In genomic region chr13:98584668-98585397, GRCh38 we compare ENCODE assay signal across 19 cellular contexts. TPM values are rescaled to one million over a fixed set of nuclear protein-coding genes. Genes with fewer than 3 reads are reported as not detected.
DNase-seq lines count a peak whose midpoint lies in the region; ATAC-seq, FAIRE-seq and TF ChIP-seq lines count a peak whose summit lies in the region.
"Had no signal": no experiment of that assay in that cellular context is flagged by ENCODE, and none has a peak within 500 bp of the region (broad histone marks: within the 10 kb centered on the region; RNA-seq: fewer than 3 reads in every experiment).

No MANE protein-coding gene starts in this region.

- H3K9ac ChIP-seq in SK-N-SH, result no peak overlapping the region
- peak overlapping the region; percentile 30 for H3K9ac ChIP-seq in keratinocyte (ENCODE audit: control insufficient read depth, extremely low read depth, insufficient read depth, low read length)

- DNase-seq in SK-N-SH (no peak), keratinocyte (ENCODE audit: low read depth, low spot score) (no peak), type B pancreatic cell (ENCODE audit: extremely low spot score, unreplicated experiment) (no peak), EL (no peak), dermis blood vessel endothelial cell (no peak)
- DNase-seq: activated B cell treated with CpG ODN at 0.5 μM for 24 hours; activated CD8-positive, alpha-beta memory T cell treated with anti-CD3 and anti-CD28 coated beads for 24 hours; NCI-H1417; pancreas; RPMI8226 had no signal

- H3K9me2 ChIP-seq in SK-N-SH, result no peaks in the 10 kb centered on the region

- TF ChIP-seq CTCF in SK-N-SH (IDR thresholded peaks at IDR 0.05) (no peak), brain (conservative IDR thresholded peaks at IDR 0.05) (no peak), keratinocyte (optimal IDR thresholded peaks at IDR 0.05 in 1 of 3, IDR thresholded peaks at IDR 0.05 in 1 of 3, conservative IDR thresholded peaks at IDR 0.05 in 1 of 3; ENCODE audit: extremely low read depth in 1 of 3, insufficient read depth in 2 of 3, low read length in 3 of 3) (no peak), type B pancreatic cell (conservative IDR thresholded peaks at IDR 0.05) (no peak)

- H4K20me1 ChIP-seq in SK-N-SH (ENCODE audit: insufficient read depth) (no peaks in the 10 kb centered on the region), keratinocyte (ENCODE audit: control insufficient read depth, extremely low read depth, insufficient read depth, low read length) (no peaks in the 10 kb centered on the region)

- H2AFZ ChIP-seq in SK-N-SH (ENCODE audit: low read depth), result no peak overlapping the region
- H2AFZ ChIP-seq in keratinocyte (ENCODE audit: control insufficient read depth, low read length), result peak overlapping the region; percentile 60

- H3K27ac Mint-ChIP-seq in brain (peak overlapping the region in 3 of 5 experiments; percentile 32 to 95 (median 65)), type B pancreatic cell (peak overlapping the region; percentile 99)
- H3K27ac Mint-ChIP-seq: activated B cell treated with CpG ODN at 0.5 μM for 24 hours; activated T-helper 2 cell treated with anti-CD3 and anti-CD28 coated beads, Interferon-gamma antibody, Interleukin-2, Interleukin-4, amounts not matched to agents 10 μg/mL and 5 μg/mL and 100 μg/mL, durations not matched to agents 14 hours and 24 hours and 36 hours had no signal

- H3K9me3 ChIP-seq in SK-N-SH (no peaks in the 10 kb centered on the region), keratinocyte (ENCODE audit: control insufficient read depth, low read depth, low read length) (no peaks in the 10 kb centered on the region)
- H3K9me3 ChIP-seq: adrenal gland, gastroesophageal sphincter, pancreas had no signal

- H3K4me1 Mint-ChIP-seq in brain (peaks cover 64% of the 10 kb centered on the region), type B pancreatic cell (ENCODE audit: unreplicated experiment) (peaks cover 50% of the 10 kb centered on the region)
- H3K4me1 Mint-ChIP-seq: activated B cell treated with CpG ODN at 0.5 μM for 24 hours had no signal

- POLR2A ChIA-PET in SK-N-SH (lab: Yijun Ruan, JAX), result no interaction called here

- ATAC-seq in SK-N-SH treated with all-trans-retinoic acid at 6 μM for 48 hours (peak; percentile 14; the same call in 1 of the 3 replicates), GM19351 (IDR thresholded peaks at IDR 0.05; ENCODE audit: unreplicated experiment) (no peak)
- ATAC-seq: gastroesophageal sphincter had no signal

- H3K4me3 Mint-ChIP-seq in brain (peak overlapping the region in 2 of 5 experiments; percentile 28 to 52), type B pancreatic cell (no peak overlapping the region)
- H3K4me3 Mint-ChIP-seq: activated B cell treated with CpG ODN at 0.5 μM for 24 hours, CD14-positive monocyte had no signal

- H3K36me3 Mint-ChIP-seq in brain (peaks cover 2% of the 10 kb centered on the region), type B pancreatic cell (no peaks in the 10 kb centered on the region)

- CTCF ChIA-PET in SK-N-SH (lab: Yijun Ruan, JAX), result interaction anchor here (0.6 to 1.5 kb wide), 6 partner anchors 10 to 139 kb away, joined by 3 to 5 read pairs (median 4); no protein-coding TSS in a partner anchor

- H3K79me2 ChIP-seq in SK-N-SH (ENCODE audit: insufficient read depth) (no peaks in the 10 kb centered on the region), keratinocyte (ENCODE audit: control insufficient read depth, insufficient read depth, low read length) (no peaks in the 10 kb centered on the region)

- H3K4me2 ChIP-seq in SK-N-SH (no peak overlapping the region), keratinocyte (ENCODE audit: control insufficient read depth, extremely low read depth, insufficient read depth, low read depth, low read length) (peak overlapping the region; percentile 31)

- no peaks in the 10 kb centered on the region for H3K9me1 ChIP-seq in keratinocyte (ENCODE audit: control insufficient read depth, extremely low read depth, insufficient read depth, low read length)

- H3K4me3 ChIP-seq in SK-N-SH (ENCODE audit: low read depth in 2 of 2, low read length in 1 of 2) (no peak overlapping the region), keratinocyte (ENCODE audit: control insufficient read depth in 2 of 3, extremely low read depth in 1 of 3, insufficient read depth in 2 of 3, low read depth in 1 of 3, low read length in 3 of 3) (no peak overlapping the region)
- H3K4me3 ChIP-seq: adrenal gland, gastroesophageal sphincter, pancreas had no signal

- peaks cover 9 to 16% of the 10 kb centered on the region in 2 experiments; a peak in 3 of 4 replicates for H3K4me1 ChIP-seq in SK-N-SH (ENCODE audit: control insufficient read depth in 1 of 2, insufficient read depth in 2 of 2, low read depth in 1 of 2, low read length in 1 of 2)
- H3K4me1 ChIP-seq in keratinocyte (ENCODE audit: control insufficient read depth, extremely low read depth, insufficient read depth, low read length), result peaks cover 42% of the 10 kb centered on the region

- FAIRE-seq in keratinocyte (lab: Jason Lieb, UNC), result peak; percentile 68
- FAIRE-seq: endometrium, HTR-8/SVneo, pancreas had no signal

- peaks cover 9% of the 10 kb centered on the region for H3F3A ChIP-seq in SK-N-SH (replicated peaks; ENCODE audit: insufficient read depth)

- 80% methylated on average over 3 of the region's 4 CpGs for WGBS in SK-N-SH (ENCODE audit: low lambda C conversion rate)

- no peak for TF ChIP-seq EP300 in SK-N-SH (IDR thresholded peaks at IDR 0.05; ENCODE audit: borderline replicate concordance in 1 of 2, low read depth in 1 of 2, low read length in 1 of 2)

- dilution Hi-C loops in keratinocyte (cut with MboI; ENCODE audit: extremely low pct_ligation_motif_present, low sequenced_read_pairs), result no loop called here

- H3K27me3 Mint-ChIP-seq in brain (peaks cover 2% of the 10 kb centered on the region), type B pancreatic cell (no peaks in the 10 kb centered on the region)
- H3K27me3 Mint-ChIP-seq: activated B cell treated with CpG ODN at 0.5 μM for 24 hours had no signal

- TF ChIP-seq RAD21 in SK-N-SH (IDR thresholded peaks at IDR 0.05; ENCODE audit: low read length), result no peak

- H3K36me3 ChIP-seq in SK-N-SH (replicated peaks in 1 of 2; ENCODE audit: control insufficient read depth in 1 of 2, insufficient read depth in 2 of 2, low read length in 1 of 2) (no peaks in the 10 kb centered on the region), keratinocyte (ENCODE audit: control insufficient read depth in 2 of 2, extremely low read depth in 1 of 2, insufficient read depth in 2 of 2, low read length in 2 of 2) (no peaks in the 10 kb centered on the region)
- H3K36me3 ChIP-seq: adrenal gland, gastroesophageal sphincter, pancreas had no signal

- H3K27me3 ChIP-seq in SK-N-SH (ENCODE audit: insufficient read depth), result no peaks in the 10 kb centered on the region
- no peaks in the 10 kb centered on the region for H3K27me3 ChIP-seq in keratinocyte (ENCODE audit: control insufficient read depth, extremely low read depth, insufficient read depth, low read length)
- H3K27me3 ChIP-seq: adrenal gland, gastroesophageal sphincter, pancreas had no signal

- no peak overlapping the region for H3K27ac ChIP-seq in SK-N-SH (ENCODE audit: low read depth in 2 of 2, low read length in 1 of 2)
- H3K27ac ChIP-seq in keratinocyte (ENCODE audit: control insufficient read depth, insufficient read depth, low read length), result peak overlapping the region; percentile 55
- H3K27ac ChIP-seq: gastroesophageal sphincter, pancreas had no signal

- peaks cover under 1 to 8% (median 5%) of the 10 kb centered on the region in 5 experiments for H3K9me3 Mint-ChIP-seq in brain
- H3K9me3 Mint-ChIP-seq in type B pancreatic cell, result peaks cover 3% of the 10 kb centered on the region
- H3K9me3 Mint-ChIP-seq: activated B cell treated with CpG ODN at 0.5 μM for 24 hours had no signal

TF ChIP-seq in SK-N-SH treated with all-trans-retinoic acid at 6 μM for 48 hours, 23 proteins besides CTCF, POLR2A, EP300 and RAD21 (continues in another document):
- no peak for TF ChIP-seq ZFP3 (CRISPR knock-in tag; IDR thresholded peaks at IDR 0.05)
- no peak for TF ChIP-seq TOX (CRISPR knock-in tag; IDR thresholded peaks at IDR 0.05; ENCODE audit: borderline replicate concordance)

TF ChIP-seq in SK-N-SH, 30 proteins besides CTCF, POLR2A, EP300 and RAD21 (continues in another document):
- no peak for TF ChIP-seq NFIC (IDR thresholded peaks at IDR 0.05; ENCODE audit: borderline replicate concordance)
- no peak for TF ChIP-seq FOSL2 (IDR thresholded peaks at IDR 0.05; ENCODE audit: borderline replicate concordance, low read depth)
- TF ChIP-seq MEF2A (IDR thresholded peaks at IDR 0.05; ENCODE audit: borderline replicate concordance, low read depth), result no peak
- no peak for TF ChIP-seq ELF1 (IDR thresholded peaks at IDR 0.05)
- TF ChIP-seq PBX3 (IDR thresholded peaks at IDR 0.05), result no peak
- TF ChIP-seq MXI1 (IDR thresholded peaks at IDR 0.05; ENCODE audit: low read depth, low read length), result no peak
- no peak for TF ChIP-seq FOXM1 (IDR thresholded peaks at IDR 0.05; ENCODE audit: low read depth)
- no peak for TF ChIP-seq CHD2 (IDR thresholded peaks at IDR 0.05; ENCODE audit: low read length, partially characterized antibody)
- no peak for TF ChIP-seq YY1 (IDR thresholded peaks at IDR 0.05; ENCODE audit: low read depth)

RNA-seq across cellular contexts. Expression of gene STK24, which starts 7.9 kb away (rescaled TPM):
- polyA plus RNA-seq in SK-N-SH (2012; rRNA removed), result 17.1 and 30.5 TPM in 2 replicates
- polyA plus RNA-seq in SK-N-SH (2012; cell fraction: cytosol; rRNA removed), result 37.7 and 54.1 TPM in 2 replicates
- 25.0 and 27.8 TPM in 2 replicates for polyA plus RNA-seq in SK-N-SH (2012; cell fraction: nucleus; rRNA removed)
- polyA plus RNA-seq in brain (ENCODE audit: insufficient read depth, low read depth, low replicate concordance), result 119 TPM
- polyA plus RNA-seq in keratinocyte, result 39.4 to 119 TPM (median 81.6 TPM) in 3 replicates
- polyA plus RNA-seq in keratinocyte (2011; ENCODE audit: low read depth), result 640 TPM
- 89.3 and 151 TPM in 2 replicates for polyA plus RNA-seq in keratinocyte (2011; cell fraction: cytosol; rRNA removed)
- 67.3 and 81.6 TPM in 2 replicates for polyA plus RNA-seq in keratinocyte (2011; cell fraction: nucleus; rRNA removed)
- polyA plus RNA-seq in keratinocyte (2012; ENCODE audit: low replicate concordance), result 113 and 203 TPM in 2 replicates
- 32.9 to 61.3 TPM (median 61.3 TPM) in 3 replicates for polyA minus RNA-seq in keratinocyte
- 32.8 TPM for polyA minus RNA-seq in keratinocyte (2011; cell fraction: cytosol; rRNA and poly(A)+ RNA removed)
- polyA minus RNA-seq in keratinocyte (2011; cell fraction: nucleus; rRNA and poly(A)+ RNA removed), result 22.1 and 45.6 TPM in 2 replicates
- 121 and 180 TPM in 2 replicates for total RNA-seq in type B pancreatic cell (ENCODE audit: low replicate concordance)
- total RNA-seq in dermis blood vessel endothelial cell, result 40.8 and 69.6 TPM in 2 replicates
